Comparison of ENCODE assay signal across 8 cellular contexts in genomic region chr1:75203415-75204277, GRCh38.
DNase-seq lines count a peak whose midpoint lies in the region; ATAC-seq and TF ChIP-seq lines count a peak whose summit lies in the region.

No MANE protein-coding gene starts in this region.

- TF ChIP-seq POLR2A in HCT116 (IDR thresholded peaks at IDR 0.05; ENCODE audit: borderline replicate concordance, extremely low read depth, insufficient read depth, insufficient read length) (no peak), gastrocnemius medialis (IDR thresholded peaks at IDR 0.05) (no peak)

- DNase-seq in A172 (ENCODE audit: low spot score) = peak; percentile 48
- no peak for DNase-seq in GM12864 (ENCODE audit: low read depth)
- peak; percentile 54 for DNase-seq in HCT116 (ENCODE audit: low read depth, low spot score)
- DNase-seq in M059J (ENCODE audit: low read depth) = peak; percentile 50
- peak; percentile 25 for DNase-seq in germinal center (ENCODE audit: low spot score)
- no peak for DNase-seq in gastrocnemius medialis
- no peak for DNase-seq in activated CD4-positive, alpha-beta T cell treated with anti-CD3 and anti-CD28 coated beads for 36 hours

- H3K79me2 ChIP-seq in HCT116 (ENCODE audit: insufficient read depth, low read length) (no peaks in the 10 kb centered on the region), SU-DHL-6 (ENCODE audit: insufficient read depth, low read length) (no peaks in the 10 kb centered on the region)

- H3K27me3 ChIP-seq in HCT116 (ENCODE audit: insufficient read depth, low read length) (peaks cover 23% of the 10 kb centered on the region), SU-DHL-6 (ENCODE audit: low read length) (no peaks in the 10 kb centered on the region), gastrocnemius medialis (no peaks in the 10 kb centered on the region)

- H3K9me3 ChIP-seq in HCT116 (ENCODE audit: control insufficient read depth in 1 of 2, insufficient read depth in 1 of 2, low read depth in 1 of 2, low read length in 2 of 2) = no peaks in the 10 kb centered on the region
- H3K9me3 ChIP-seq in SU-DHL-6 (ENCODE audit: insufficient read depth, low read length) = no peaks in the 10 kb centered on the region
- H3K9me3 ChIP-seq in gastrocnemius medialis = no peaks in the 10 kb centered on the region

- H3K27me3 Mint-ChIP-seq in activated CD4-positive, alpha-beta T cell treated with anti-CD3 and anti-CD28 coated beads for 36 hours = peaks cover 1% of the 10 kb centered on the region

- H3K27ac Mint-ChIP-seq in activated CD4-positive, alpha-beta T cell treated with anti-CD3 and anti-CD28 coated beads for 36 hours = no peak overlapping the region

- no peak overlapping the region for H3K27ac ChIP-seq in HCT116 (ENCODE audit: low read depth, low read length)
- H3K27ac ChIP-seq in SU-DHL-6 (ENCODE audit: low read depth, low read length) = no peak overlapping the region
- no peak overlapping the region for H3K27ac ChIP-seq in gastrocnemius medialis

- TF ChIP-seq CTCF in GM12864 (IDR thresholded peaks at IDR 0.05; ENCODE audit: low read depth, low read length, missing control alignments) = peak; percentile 73
- peak; percentile 74 to 97 (median 90) for TF ChIP-seq CTCF in HCT116 (IDR thresholded peaks at IDR 0.05 in 2 of 3, conservative IDR thresholded peaks at IDR 0.05 in 1 of 3; ENCODE audit: borderline replicate concordance in 1 of 3, insufficient read depth in 1 of 3, low read depth in 2 of 3, low read length in 2 of 3)
- TF ChIP-seq CTCF in SU-DHL-6 (IDR thresholded peaks at IDR 0.05; ENCODE audit: insufficient read depth, low read length, poor library complexity, severe bottlenecking) = peak; percentile 70
- peak in 3 of 5 experiments; percentile 21 to 57 (median 49) for TF ChIP-seq CTCF in gastrocnemius medialis (IDR thresholded peaks at IDR 0.05 in 4 of 5, conservative IDR thresholded peaks at IDR 0.05 in 1 of 5)

- H3K4me1 ChIP-seq in HCT116 (ENCODE audit: control insufficient read depth in 1 of 2, insufficient read depth in 2 of 2, low read length in 2 of 2) (no peaks in the 10 kb centered on the region), gastrocnemius medialis (no peaks in the 10 kb centered on the region)

- H3K4me3 ChIP-seq in GM12864 (ENCODE audit: low read depth, low read length) (no peak overlapping the region), HCT116 (replicated peaks in 1 of 2; ENCODE audit: low read depth in 1 of 2, low read length in 2 of 2) (no peak overlapping the region), SU-DHL-6 (ENCODE audit: insufficient read depth, low read length, poor library complexity, severe bottlenecking) (no peak overlapping the region), gastrocnemius medialis (no peak overlapping the region)

- POLR2A ChIA-PET in HCT116 (lab: Charles Lee) = no interaction called here
- POLR2A ChIA-PET in activated CD4-positive, alpha-beta T cell treated with anti-CD3 and anti-CD28 coated beads for 36 hours (lab: Charles Lee) = no interaction called here

- peak; percentile 87 for ATAC-seq in HCT116
- ATAC-seq in gastrocnemius medialis = no peak
- ATAC-seq in activated CD4-positive, alpha-beta T cell treated with anti-CD3 and anti-CD28 coated beads for 36 hours = no peak

- H3K9ac ChIP-seq in HCT116 (ENCODE audit: low read length) = no peak overlapping the region
- no peak overlapping the region for H3K9ac ChIP-seq in SU-DHL-6 (ENCODE audit: low read length)

- CTCF ChIA-PET in HCT116 (lab: Charles Lee) = interaction anchor here (0.7 to 3.2 kb wide), 11 partner anchors 11 to 470 kb away, joined by 3 to 32 read pairs (median 4); partner anchors contain the start of genes CRYZ and TYW3
- CTCF ChIA-PET in activated CD4-positive, alpha-beta T cell treated with anti-CD3 and anti-CD28 coated beads for 36 hours (lab: Charles Lee) = interaction anchor here (0.6 to 2.8 kb wide), 6 partner anchors 23 to 1949 kb away, joined by 3 to 17 read pairs (median 3); no protein-coding TSS in a partner anchor

- H3K36me3 Mint-ChIP-seq in activated CD4-positive, alpha-beta T cell treated with anti-CD3 and anti-CD28 coated beads for 36 hours (ENCODE audit: low read depth) = no peaks in the 10 kb centered on the region

- H3K9me3 Mint-ChIP-seq in activated CD4-positive, alpha-beta T cell treated with anti-CD3 and anti-CD28 coated beads for 36 hours (ENCODE audit: low read depth) = no peaks in the 10 kb centered on the region

- H3K9me2 ChIP-seq in HCT116 (ENCODE audit: insufficient read depth) = no peaks in the 10 kb centered on the region
- no peaks in the 10 kb centered on the region for H3K9me2 ChIP-seq in SU-DHL-6 (replicated peaks; ENCODE audit: insufficient read depth, low read length)

- no peaks in the 10 kb centered on the region for H3K36me3 ChIP-seq in HCT116 (ENCODE audit: control insufficient read depth in 1 of 2, insufficient read depth in 2 of 2, low read length in 2 of 2)
- H3K36me3 ChIP-seq in SU-DHL-6 (ENCODE audit: low read length) = no peaks in the 10 kb centered on the region
- H3K36me3 ChIP-seq in gastrocnemius medialis = no peaks in the 10 kb centered on the region

- RAD21 ChIA-PET in HCT116 (lab: Charles Lee; ENCODE audit: low non-redundant PET in 1 of 2, low total read pairs in 2 of 2, uncharacterized antibody in 2 of 2, unreplicated experiment in 2 of 2) = interaction anchor here (0.6 to 1.1 kb wide), 3 partner anchors 137 to 470 kb away, joined by 3 read pairs; no protein-coding TSS in a partner anchor

- H4K20me1 ChIP-seq in HCT116 (ENCODE audit: insufficient read depth) (no peaks in the 10 kb centered on the region; the same call in 1 of the 2 replicates), SU-DHL-6 (ENCODE audit: low read depth, low read length) (no peaks in the 10 kb centered on the region)

- no peak overlapping the region for H2AFZ ChIP-seq in HCT116 (ENCODE audit: low read depth, low read length, poor library complexity, severe bottlenecking)
- H2AFZ ChIP-seq in SU-DHL-6 (ENCODE audit: low read depth, low read length, severe bottlenecking) = no peak overlapping the region

- H3K4me2 ChIP-seq in HCT116 (ENCODE audit: low read length) = no peak overlapping the region
- H3K4me2 ChIP-seq in SU-DHL-6 (ENCODE audit: low read depth, low read length, poor library complexity, severe bottlenecking) = peak overlapping the region; percentile 23

- no peak overlapping the region for H3K4me3 Mint-ChIP-seq in activated CD4-positive, alpha-beta T cell treated with anti-CD3 and anti-CD28 coated beads for 36 hours

- TF ChIP-seq RAD21 in HCT116 (IDR thresholded peaks at IDR 0.05; ENCODE audit: low read depth) = peak; percentile 83

- no peaks in the 10 kb centered on the region for H3F3A ChIP-seq in SU-DHL-6 (ENCODE audit: insufficient read depth)

- no peaks in the 10 kb centered on the region for H3K4me1 Mint-ChIP-seq in activated CD4-positive, alpha-beta T cell treated with anti-CD3 and anti-CD28 coated beads for 36 hours

- in situ Hi-C loops in gastrocnemius medialis (cut with MboI; ENCODE audit: low sequenced_read_pairs in 4 of 4) = loop anchor here in 3 of 4 donors (5.0 kb wide), 1 partner anchor 431 kb away; no protein-coding TSS in a partner anchor

- intact Hi-C loops in HCT116 (cut with micrococcal nuclease) = loop anchor here (1.0 kb wide), 2 partner anchors 150 to 431 kb away; no protein-coding TSS in a partner anchor
- intact Hi-C loops in gastrocnemius medialis (cut with DNase I; ENCODE audit: low total_unique reads) = loop anchor here (1.0 kb wide), 1 partner anchor 431 kb away; no protein-coding TSS in a partner anchor
- intact Hi-C loops in activated CD4-positive, alpha-beta T cell treated with anti-CD3 and anti-CD28 coated beads for 36 hours (cut with DNase I, micrococcal nuclease) = loop anchor here (1.0 kb wide), 1 partner anchor 431 kb away; no protein-coding TSS in a partner anchor

- BruUV-seq in HCT116 (replicated peaks; lab: Mats Ljungman, UMichigan) = no TSS peak

TF ChIP-seq in HCT116, 20 proteins besides CTCF, POLR2A, EP300 and RAD21:
- TF ChIP-seq JUND (IDR thresholded peaks at IDR 0.05) = no peak
- TF ChIP-seq TCF7L2 (IDR thresholded peaks at IDR 0.05; ENCODE audit: borderline replicate concordance, extremely low read depth, insufficient read depth, insufficient read length) = no peak
- no peak for TF ChIP-seq FOSL1 (IDR thresholded peaks at IDR 0.05; ENCODE audit: low read depth)
- no peak for TF ChIP-seq ZBTB33 (IDR thresholded peaks at IDR 0.05; ENCODE audit: extremely low read depth, insufficient replicate concordance, low read length)
- no peak for TF ChIP-seq YY1 (IDR thresholded peaks at IDR 0.05; ENCODE audit: extremely low read depth, insufficient replicate concordance, low read depth, low read length)
- no peak for TF ChIP-seq SRF (IDR thresholded peaks at IDR 0.05; ENCODE audit: low read depth)

Comparison
In these comparisons a context has a peak if more than half of its experiments do, and no peak if none do; other contexts are left out.
1. DNase-seq: peak in A172 (single experiment), HCT116 (single experiment), M059J (single experiment) and germinal center (single experiment); none in GM12864 (single experiment), gastrocnemius medialis (0 of 2) and activated CD4-positive, alpha-beta T cell treated with anti-CD3 and anti-CD28 coated beads for 36 hours (single experiment).
2. Peak in every context shown above with its lines, with median percentiles within 50 percentile points of each other: CTCF ChIP-seq.